In genomic region chr10:23686722-23687121, GRCh38 we compare ENCODE assay signal across 28 cellular contexts.
"Had no signal": no experiment of that assay in that cellular context is flagged by ENCODE, and none has a peak within 500 bp of the region (broad histone marks: within the 10 kb centered on the region; RNA-seq: fewer than 3 reads in every experiment).

No MANE protein-coding gene starts in this region.

- H3K36me3 Mint-ChIP-seq: activated naive CD8-positive, alpha-beta T cell treated with anti-CD3 and anti-CD28 coated beads for 36 hours; immature natural killer cell had no signal

- DNase-seq: activated B cell treated with CpG ODN at 0.5 μM for 24 hours; activated CD4-positive, alpha-beta T cell treated with anti-CD3 and anti-CD28 coated beads for 36 hours; activated CD4-positive, alpha-beta T cell treated with anti-CD3 and anti-CD28 coated beads, Interleukin-2, amount 50 U/mL, for 4 hours; activated naive CD4-positive, alpha-beta T cell treated with Interleukin-2 at 50 U/mL for 16 hours; activated naive CD8-positive, alpha-beta T cell treated with anti-CD3 and anti-CD28 coated beads for 36 hours; activated T-cell treated with anti-CD3 and anti-CD28 coated beads, Interleukin-2, amount 50 U/mL, for 48 hours; amniotic stem cell; colonic mucosa; dorsolateral prefrontal cortex; effector memory CD8-positive, alpha-beta T cell; glutamatergic neuron; immature natural killer cell; kidney glomerular epithelial cell; left ventricle myocardium inferior; mammary epithelial cell; pancreas; psoas muscle; stimulated activated CD4-positive, alpha-beta T cell treated with anti-CD3 and anti-CD28 coated beads, Interleukin-12 subunit alpha, Interleukin-12 subunit beta, amount 100 ng/mL, for 4 hours; stimulated activated CD4-positive, alpha-beta T cell treated with anti-CD3 and anti-CD28 coated beads, Interleukin-4, amount 100 ng/mL, for 4 hours; stimulated activated naive CD8-positive, alpha-beta T cell treated with anti-CD3 and anti-CD28 coated beads, Interleukin-15, Interleukin-2, amounts not matched to agents 100 U/mL and 50 U/mL, for 24 hours; upper lobe of left lung had no signal

- H2AFZ ChIP-seq: hepatocyte had no signal

- ATAC-seq: activated CD4-positive, alpha-beta T cell treated with anti-CD3 and anti-CD28 coated beads for 36 hours; effector memory CD8-positive, alpha-beta T cell; pancreas; psoas muscle; stimulated activated naive CD8-positive, alpha-beta T cell treated with anti-CD3 and anti-CD28 coated beads, Interleukin-15, Interleukin-2, amounts not matched to agents 100 U/mL and 50 U/mL, for 24 hours had no signal

- H3K27ac Mint-ChIP-seq: activated B cell treated with CpG ODN at 0.5 μM for 24 hours; activated CD4-positive, alpha-beta T cell treated with anti-CD3 and anti-CD28 coated beads for 36 hours; activated naive CD8-positive, alpha-beta T cell treated with anti-CD3 and anti-CD28 coated beads for 36 hours; effector memory CD8-positive, alpha-beta T cell; immature natural killer cell; nephron; T-helper 2 cell treated with Interferon-gamma antibody and Interleukin-4, amounts not matched to agents 5 μg/mL and 100 μg/mL, for 36 hours had no signal

- H3K4me3 Mint-ChIP-seq: activated B cell treated with CpG ODN at 0.5 μM for 24 hours; activated CD4-positive, alpha-beta T cell treated with anti-CD3 and anti-CD28 coated beads for 36 hours; activated naive CD8-positive, alpha-beta T cell treated with anti-CD3 and anti-CD28 coated beads for 36 hours; effector memory CD8-positive, alpha-beta T cell; immature natural killer cell; nephron; T-helper 2 cell treated with Interferon-gamma antibody and Interleukin-4, amounts not matched to agents 5 μg/mL and 100 μg/mL, for 36 hours had no signal

- H3K79me2 ChIP-seq: hepatocyte had no signal

- H3K4me1 ChIP-seq: breast epithelium, colonic mucosa, esophagus muscularis mucosa, left ventricle myocardium inferior, pancreas, psoas muscle, right atrium auricular region, upper lobe of left lung had no signal

- H3K9me3 Mint-ChIP-seq: activated naive CD8-positive, alpha-beta T cell treated with anti-CD3 and anti-CD28 coated beads for 36 hours; effector memory CD8-positive, alpha-beta T cell; nephron; T-helper 2 cell treated with Interferon-gamma antibody and Interleukin-4, amounts not matched to agents 5 μg/mL and 100 μg/mL, for 36 hours had no signal

- H3K27ac ChIP-seq: breast epithelium, colonic mucosa, dorsolateral prefrontal cortex, esophagus muscularis mucosa, hepatocyte, left ventricle myocardium inferior, neutrophil, pancreas, psoas muscle, right atrium auricular region, upper lobe of left lung had no signal

- H3K4me1 Mint-ChIP-seq: activated B cell treated with CpG ODN at 0.5 μM for 24 hours; activated CD4-positive, alpha-beta T cell treated with anti-CD3 and anti-CD28 coated beads for 36 hours; immature natural killer cell; nephron had no signal

- H3K27me3 ChIP-seq: breast epithelium, colonic mucosa, dorsolateral prefrontal cortex, pancreas, right atrium auricular region, upper lobe of left lung had no signal

- H3K27me3 Mint-ChIP-seq: effector memory CD8-positive, alpha-beta T cell had no signal

- H3K9me3 ChIP-seq: breast epithelium, colonic mucosa, esophagus muscularis mucosa, neutrophil, pancreas, psoas muscle, right atrium auricular region, upper lobe of left lung had no signal

- H3K4me2 ChIP-seq: hepatocyte had no signal

- H3K36me3 ChIP-seq: breast epithelium, colonic mucosa, esophagus muscularis mucosa, left ventricle myocardium inferior, neutrophil, pancreas, right atrium auricular region, upper lobe of left lung had no signal

- H3K4me3 ChIP-seq: breast epithelium, colonic mucosa, dorsolateral prefrontal cortex, esophagus muscularis mucosa, hepatocyte, left ventricle myocardium inferior, pancreas, psoas muscle, right atrium auricular region, upper lobe of left lung had no signal
